Comparison of ENCODE assay signal across 1 cellular context in genomic region chr18:48538531-48539405, GRCh38.
TF ChIP-seq lines count a peak whose summit lies in the region.

Gene CTIF, plus strand, starts transcription at chr18:48539031. Its CDS starts 80,535 bp downstream, at chr18:48619566.

TF ChIP-seq in HepG2, 621 proteins besides CTCF, POLR2A, EP300 and RAD21 (continued from another document and continues in another):
- TF ChIP-seq NFRKB (IDR thresholded peaks at IDR 0.05) (no peak; the same call in 1 of the 2 replicates), RERE (CRISPR knock-in tag; IDR thresholded peaks at IDR 0.05; ENCODE audit: low read depth) (no peak), ZNF569 (CRISPR knock-in tag; IDR thresholded peaks at IDR 0.05; ENCODE audit: borderline replicate concordance) (no peak), CHD4 (IDR thresholded peaks at IDR 0.05; ENCODE audit: borderline replicate concordance, low read length) (no peak), ZFP62 (CRISPR knock-in tag; IDR thresholded peaks at IDR 0.05) (0 out of 2 replicates have a peak, but pooled peaks have one; percentile 44), ZNF709 (CRISPR knock-in tag; IDR thresholded peaks at IDR 0.05) (no peak), ZNF644 (CRISPR knock-in tag; IDR thresholded peaks at IDR 0.05; ENCODE audit: low read depth) (no peak), ZMYM2 (CRISPR knock-in tag; IDR thresholded peaks at IDR 0.05) (no peak), ZNF180 (CRISPR knock-in tag; IDR thresholded peaks at IDR 0.05; ENCODE audit: borderline replicate concordance, low read depth) (no peak), GATAD2A (CRISPR knock-in tag; IDR thresholded peaks at IDR 0.05) (peak; percentile 57), ZNF335 (CRISPR knock-in tag; IDR thresholded peaks at IDR 0.05) (peak; percentile 56; the same call in 1 of the 2 replicates), FIP1L1 (IDR thresholded peaks at IDR 0.05; ENCODE audit: borderline replicate concordance, insufficient read depth, low read depth, low read length) (no peak), ATRX (CRISPR knock-in tag; IDR thresholded peaks at IDR 0.05; ENCODE audit: borderline replicate concordance) (no peak), AHDC1 (CRISPR knock-in tag; IDR thresholded peaks at IDR 0.05; ENCODE audit: borderline replicate concordance) (no peak), SALL2 (CRISPR knock-in tag; IDR thresholded peaks at IDR 0.05) (0 out of 2 replicates have a peak, but pooled peaks have one; percentile 32), ZNF660 (CRISPR knock-in tag; IDR thresholded peaks at IDR 0.05; ENCODE audit: borderline replicate concordance, low read depth) (no peak), ZNF383 (CRISPR knock-in tag; IDR thresholded peaks at IDR 0.05; ENCODE audit: borderline replicate concordance) (no peak), GPN1 (CRISPR knock-in tag; IDR thresholded peaks at IDR 0.05; ENCODE audit: borderline replicate concordance) (no peak), ZNF556 (CRISPR knock-in tag; IDR thresholded peaks at IDR 0.05; ENCODE audit: borderline replicate concordance) (no peak), ZNF790 (CRISPR knock-in tag; IDR thresholded peaks at IDR 0.05; ENCODE audit: borderline replicate concordance) (no peak), ZSCAN25 (CRISPR knock-in tag; IDR thresholded peaks at IDR 0.05) (peak; percentile 91), ZNF282 (IDR thresholded peaks at IDR 0.05; ENCODE audit: partially characterized antibody) (no peak), RBAK (CRISPR knock-in tag; IDR thresholded peaks at IDR 0.05) (no peak), ZNF652 (CRISPR knock-in tag; IDR thresholded peaks at IDR 0.05; ENCODE audit: borderline replicate concordance, low read depth) (no peak), GPBP1L1 (CRISPR knock-in tag; IDR thresholded peaks at IDR 0.05) (no peak), KDM4B (CRISPR knock-in tag; IDR thresholded peaks at IDR 0.05) (no peak)
- TF ChIP-seq, protein P1, sequence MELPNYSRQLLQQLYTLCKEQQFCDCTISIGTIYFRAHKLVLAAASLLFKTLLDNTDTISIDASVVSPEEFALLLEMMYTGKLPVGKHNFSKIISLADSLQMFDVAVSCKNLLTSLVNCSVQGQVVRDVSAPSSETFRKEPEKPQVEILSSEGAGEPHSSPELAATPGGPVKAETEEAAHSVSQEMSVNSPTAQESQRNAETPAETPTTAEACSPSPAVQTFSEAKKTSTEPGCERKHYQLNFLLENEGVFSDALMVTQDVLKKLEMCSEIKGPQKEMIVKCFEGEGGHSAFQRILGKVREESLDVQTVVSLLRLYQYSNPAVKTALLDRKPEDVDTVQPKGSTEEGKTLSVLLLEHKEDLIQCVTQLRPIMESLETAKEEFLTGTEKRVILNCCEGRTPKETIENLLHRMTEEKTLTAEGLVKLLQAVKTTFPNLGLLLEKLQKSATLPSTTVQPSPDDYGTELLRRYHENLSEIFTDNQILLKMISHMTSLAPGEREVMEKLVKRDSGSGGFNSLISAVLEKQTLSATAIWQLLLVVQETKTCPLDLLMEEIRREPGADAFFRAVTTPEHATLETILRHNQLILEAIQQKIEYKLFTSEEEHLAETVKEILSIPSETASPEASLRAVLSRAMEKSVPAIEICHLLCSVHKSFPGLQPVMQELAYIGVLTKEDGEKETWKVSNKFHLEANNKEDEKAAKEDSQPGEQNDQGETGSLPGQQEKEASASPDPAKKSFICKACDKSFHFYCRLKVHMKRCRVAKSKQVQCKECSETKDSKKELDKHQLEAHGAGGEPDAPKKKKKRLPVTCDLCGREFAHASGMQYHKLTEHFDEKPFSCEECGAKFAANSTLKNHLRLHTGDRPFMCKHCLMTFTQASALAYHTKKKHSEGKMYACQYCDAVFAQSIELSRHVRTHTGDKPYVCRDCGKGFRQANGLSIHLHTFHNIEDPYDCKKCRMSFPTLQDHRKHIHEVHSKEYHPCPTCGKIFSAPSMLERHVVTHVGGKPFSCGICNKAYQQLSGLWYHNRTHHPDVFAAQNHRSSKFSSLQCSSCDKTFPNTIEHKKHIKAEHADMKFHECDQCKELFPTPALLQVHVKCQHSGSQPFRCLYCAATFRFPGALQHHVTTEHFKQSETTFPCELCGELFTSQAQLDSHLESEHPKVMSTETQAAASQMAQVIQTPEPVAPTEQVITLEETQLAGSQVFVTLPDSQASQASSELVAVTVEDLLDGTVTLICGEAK (IDR thresholded peaks at IDR 0.05): no peak
- TF ChIP-seq, protein P1 (CRISPR knock-in tag; IDR thresholded peaks at IDR 0.05): peak; percentile 37; the same call in 1 of the 2 replicates
- TF ChIP-seq, protein P2, sequence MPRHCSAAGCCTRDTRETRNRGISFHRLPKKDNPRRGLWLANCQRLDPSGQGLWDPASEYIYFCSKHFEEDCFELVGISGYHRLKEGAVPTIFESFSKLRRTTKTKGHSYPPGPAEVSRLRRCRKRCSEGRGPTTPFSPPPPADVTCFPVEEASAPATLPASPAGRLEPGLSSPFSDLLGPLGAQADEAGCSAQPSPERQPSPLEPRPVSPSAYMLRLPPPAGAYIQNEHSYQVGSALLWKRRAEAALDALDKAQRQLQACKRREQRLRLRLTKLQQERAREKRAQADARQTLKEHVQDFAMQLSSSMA (CRISPR knock-in tag; IDR thresholded peaks at IDR 0.05): 0 out of 2 replicates have a peak, but pooled peaks have one; percentile 10
- TF ChIP-seq, protein P3, sequence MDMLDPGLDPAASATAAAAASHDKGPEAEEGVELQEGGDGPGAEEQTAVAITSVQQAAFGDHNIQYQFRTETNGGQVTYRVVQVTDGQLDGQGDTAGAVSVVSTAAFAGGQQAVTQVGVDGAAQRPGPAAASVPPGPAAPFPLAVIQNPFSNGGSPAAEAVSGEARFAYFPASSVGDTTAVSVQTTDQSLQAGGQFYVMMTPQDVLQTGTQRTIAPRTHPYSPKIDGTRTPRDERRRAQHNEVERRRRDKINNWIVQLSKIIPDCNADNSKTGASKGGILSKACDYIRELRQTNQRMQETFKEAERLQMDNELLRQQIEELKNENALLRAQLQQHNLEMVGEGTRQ (IDR thresholded peaks at IDR 0.05; ENCODE audit: low read depth, low read length): peak; percentile 60
- TF ChIP-seq, protein P3 (CRISPR knock-in tag; IDR thresholded peaks at IDR 0.05; ENCODE audit: borderline replicate concordance): peak; percentile 82; the same call in 1 of the 2 replicates
